ENCODE assay signal across 9 cellular contexts in genomic region chr17:18412001-18412538, GRCh38. TPM values are rescaled to one million over a fixed set of nuclear protein-coding genes. Genes with fewer than 3 reads are reported as not detected.
DNase-seq lines count a peak whose midpoint lies in the region; ATAC-seq and TF ChIP-seq lines count a peak whose summit lies in the region.
"Not testable (repeated sequence)": the region's sequence is repeated elsewhere in the genome, so short reads cannot be mapped to it uniquely, and the experiment has no call there.
"Had no signal": no experiment of that assay in that cellular context is flagged by ENCODE, and none has a peak within 500 bp of the region (broad histone marks: within the 10 kb centered on the region; RNA-seq: fewer than 3 reads in every experiment).

No MANE protein-coding gene starts in this region.

- DNase-seq in GM23248; MCF 10A (ENCODE audit: unreplicated experiment): not testable (repeated sequence)

- H3K4me2 ChIP-seq in GM23248 (ENCODE audit: unreplicated experiment) (peak overlapping the region; percentile 74), SU-DHL-6 (ENCODE audit: low read depth, low read length, poor library complexity, severe bottlenecking) (peak overlapping the region; percentile 62)
- not testable (repeated sequence) for H3K4me2 ChIP-seq in parathyroid adenoma (ENCODE audit: low read length)

- not testable (repeated sequence) for H3K4me1 Mint-ChIP-seq in MCF 10A (ENCODE audit: insufficient read depth, unreplicated experiment)

- H3K27me3 ChIP-seq in GM23248 (replicated peaks; ENCODE audit: insufficient read depth); SU-DHL-6 (ENCODE audit: low read length); iPS-20b (ENCODE audit: insufficient read depth, low read length); parathyroid adenoma (ENCODE audit: control insufficient read depth, insufficient read depth, low read length): not testable (repeated sequence)

- intact Hi-C loops in MCF 10A (cut with micrococcal nuclease), result not testable (repeated sequence)

- POLR2A ChIA-PET in MCF 10A (lab: Yijun Ruan, JAX), result not testable (repeated sequence)

- not testable (repeated sequence) for H3K36me3 Mint-ChIP-seq in MCF 10A (ENCODE audit: insufficient read depth, unreplicated experiment)

- peak overlapping the region; percentile 75 for H3K4me3 ChIP-seq in GM23248
- H3K4me3 ChIP-seq in SU-DHL-6 (ENCODE audit: insufficient read depth, low read length, poor library complexity, severe bottlenecking), result peak overlapping the region; percentile 55
- H3K4me3 ChIP-seq in iPS-20b (ENCODE audit: low read length), result peak overlapping the region; percentile 69; the same call in 1 of the 2 replicates
- peak overlapping the region; percentile 57 for H3K4me3 ChIP-seq in parathyroid adenoma (ENCODE audit: low read depth, low read length)

- not testable (repeated sequence) for H3K9me3 Mint-ChIP-seq in MCF 10A (ENCODE audit: unreplicated experiment)

- H3K27me3 Mint-ChIP-seq in MCF 10A (ENCODE audit: insufficient read depth, unreplicated experiment), result peaks cover 12% of the 10 kb centered on the region

- H3K36me3 ChIP-seq in GM23248 (ENCODE audit: low read depth); SU-DHL-6 (ENCODE audit: low read length); iPS-20b (ENCODE audit: insufficient read depth, low read depth, low read length); parathyroid adenoma (ENCODE audit: control insufficient read depth, insufficient read depth, low read length): not testable (repeated sequence)

- not testable (repeated sequence) for TF ChIP-seq CTCF in SU-DHL-6 (IDR thresholded peaks at IDR 0.05; ENCODE audit: insufficient read depth, low read length, poor library complexity, severe bottlenecking); MCF 10A (IDR thresholded peaks at IDR 0.05; ENCODE audit: unreplicated experiment); parathyroid adenoma (IDR thresholded peaks at IDR 0.05)

- H3K27ac ChIP-seq in GM23248 (peak overlapping the region; percentile 67; the same call in 1 of the 2 replicates), SU-DHL-6 (ENCODE audit: low read depth, low read length) (peak overlapping the region; percentile 64), iPS-20b (ENCODE audit: low read length) (peak overlapping the region; percentile 52), parathyroid adenoma (peak overlapping the region; percentile 90)

- CTCF ChIA-PET in MCF 10A (lab: Yijun Ruan, JAX), result not testable (repeated sequence)

- WGBS in GM23248 (ENCODE audit: low coverage in 1 of 2, low lambda C conversion rate in 2 of 2, missing lambda C conversion rate in 2 of 2), 2 experiments, result no CpG with 5 or more reads among the region's 32 CpGs

- peak overlapping the region; percentile 8 for H3K27ac Mint-ChIP-seq in MCF 10A (ENCODE audit: low read depth, unreplicated experiment)

- in situ Hi-C loops in GM23248 (cut with MboI), result not testable (repeated sequence)

- peaks cover 13% of the 10 kb centered on the region for H3K4me1 ChIP-seq in GM23248 (ENCODE audit: insufficient read depth)
- not testable (repeated sequence) for H3K4me1 ChIP-seq in iPS-20b (ENCODE audit: insufficient read depth, low read length); parathyroid adenoma

- peak overlapping the region; percentile 83 for H2AFZ ChIP-seq in GM23248
- H2AFZ ChIP-seq in SU-DHL-6 (ENCODE audit: low read depth, low read length, severe bottlenecking), result peak overlapping the region; percentile 86
- not testable (repeated sequence) for H2AFZ ChIP-seq in parathyroid adenoma

- H3K9ac ChIP-seq in GM23248 (peak overlapping the region; percentile 80), SU-DHL-6 (ENCODE audit: low read length) (peak overlapping the region; percentile 68), iPS-20b (ENCODE audit: low read depth, low read length) (peak overlapping the region; percentile 90; the same call in 1 of the 2 replicates)
- H3K9ac ChIP-seq in parathyroid adenoma, result not testable (repeated sequence)

- H3K9me2 ChIP-seq in GM23248 (ENCODE audit: insufficient read depth); SU-DHL-6 (replicated peaks; ENCODE audit: insufficient read depth, low read length): not testable (repeated sequence)

- not testable (repeated sequence) for BruUV-seq in MCF 10A (replicated peaks; lab: Mats Ljungman, UMichigan)

- H3F3A ChIP-seq in GM23248 (ENCODE audit: insufficient read depth), result peaks cover 12% of the 10 kb centered on the region; the same call in 1 of the 2 replicates
- H3F3A ChIP-seq in SU-DHL-6 (ENCODE audit: insufficient read depth), result not testable (repeated sequence)

- peak; percentile 70 for ATAC-seq in GM18519 (IDR thresholded peaks at IDR 0.05; ENCODE audit: low FRiP score, unreplicated experiment)
- peak; percentile 83 for ATAC-seq in HG03432 (IDR thresholded peaks at IDR 0.05; ENCODE audit: unreplicated experiment)

- H3K9me3 ChIP-seq in GM23248 (ENCODE audit: low read depth); SU-DHL-6 (ENCODE audit: insufficient read depth, low read length); iPS-20b (ENCODE audit: insufficient read depth, low read depth, low read length); parathyroid adenoma (ENCODE audit: control insufficient read depth, low read length): not testable (repeated sequence)

- not testable (repeated sequence) for H3K79me2 ChIP-seq in GM23248 (ENCODE audit: insufficient read depth); SU-DHL-6 (ENCODE audit: insufficient read depth, low read length); parathyroid adenoma

- H4K20me1 ChIP-seq in GM23248 (ENCODE audit: insufficient read depth); SU-DHL-6 (ENCODE audit: low read depth, low read length): not testable (repeated sequence)

- peak overlapping the region; percentile 77 for H3K4me3 Mint-ChIP-seq in MCF 10A (ENCODE audit: unreplicated experiment)

RNA-seq across cellular contexts. Expression of gene EVPLL, which starts 34.5 kb away (rescaled TPM):
- total RNA-seq in GM23248 (2014; rRNA removed; shearing (Covaris generic)), result not detected in 2 replicates
- not detected in 2 replicates for polyA plus RNA-seq in GM23248 (2016; fragmentation: Nextera tagmentation; extraction: Ambion mirVana)
- total RNA-seq in MCF 10A (2022), result 0.70 and 0.88 TPM in 2 replicates
- total RNA-seq: M059J, neural crest cell had no signal

RNA-seq across cellular contexts. Expression of gene SHMT1, which starts 48.7 kb away (rescaled TPM):
- 1.8 and 3.5 TPM in 2 replicates for total RNA-seq in GM23248 (2014; rRNA removed; shearing (Covaris generic))
- 5.1 and 5.9 TPM in 2 replicates for polyA plus RNA-seq in GM23248 (2016; fragmentation: Nextera tagmentation; extraction: Ambion mirVana)
- 17.0 and 23.0 TPM in 2 replicates for total RNA-seq in MCF 10A (2022)
